12 cellular contexts compared by ENCODE assay signal in genomic region chr22:43921361-43921760, GRCh38. TPM values are rescaled to one million over a fixed set of nuclear protein-coding genes. Genes with fewer than 3 reads are reported as not detected.
DNase-seq lines count a peak whose midpoint lies in the region; ATAC-seq and TF ChIP-seq lines count a peak whose summit lies in the region.
"Had no signal": no experiment of that assay in that cellular context is flagged by ENCODE, and none has a peak within 500 bp of the region (broad histone marks: within the 10 kb centered on the region; RNA-seq: fewer than 3 reads in every experiment).

No MANE protein-coding gene starts in this region.

- DNase-seq in HT-29 (ENCODE audit: low spot score) (peak; percentile 42), astrocyte of the hippocampus (ENCODE audit: low read depth, low spot score) (peak; percentile 91), inferior parietal cortex (ENCODE audit: extremely low spot score) (peak; percentile 18), endodermal cell (no peak), omental fat pad (ENCODE audit: low spot score) (no peak)
- no peak for DNase-seq in activated CD8-positive, alpha-beta memory T cell treated with anti-CD3 and anti-CD28 coated beads, Interleukin-2, amount 50 U/mL, for 48 hours
- DNase-seq: glutamatergic neuron, NCI-H1105 treated with DMSO at 0.1 percent for 48 hours, sigmoid colon, T-helper 2 cell had no signal

- H3K9me3 ChIP-seq in endodermal cell (ENCODE audit: control insufficient read depth, low read length), result no peaks in the 10 kb centered on the region
- H3K9me3 ChIP-seq: sigmoid colon had no signal

- H3K36me3 Mint-ChIP-seq in endodermal cell (ENCODE audit: low read depth), result peaks cover 2% of the 10 kb centered on the region

- H3K36me3 ChIP-seq in ACC112 (ENCODE audit: insufficient read depth, low read length) (no peaks in the 10 kb centered on the region), endodermal cell (ENCODE audit: control insufficient read depth, insufficient read depth, low read length) (peaks cover 1% of the 10 kb centered on the region)
- H3K36me3 ChIP-seq: sigmoid colon had no signal

- ATAC-seq in GM21390 (IDR thresholded peaks at IDR 0.05; ENCODE audit: unreplicated experiment) (no peak), omental fat pad (ENCODE audit: low FRiP score) (no peak)

- no peak overlapping the region for H3K9ac ChIP-seq in endodermal cell (ENCODE audit: extremely low read depth, low read length, poor library complexity, severe bottlenecking)

- H3K79me2 ChIP-seq in ACC112 (ENCODE audit: control insufficient read depth, insufficient read depth, low read length, unreplicated experiment), result no peaks in the 10 kb centered on the region

- H2AFZ ChIP-seq in ACC112 (ENCODE audit: low read length, unreplicated experiment), result no peak overlapping the region

- H3K4me1 Mint-ChIP-seq in endodermal cell, result peaks cover 18% of the 10 kb centered on the region

- TF ChIP-seq CTCF in endodermal cell (conservative IDR thresholded peaks at IDR 0.05) (no peak), omental fat pad (IDR thresholded peaks at IDR 0.05) (no peak)

- WGBS in endodermal cell (ENCODE audit: insufficient coverage in 1 of 2, insufficient read length in 1 of 2), 2 experiments, result 71 to 96% methylated on average over 2 to 4 of the region's 4 CpGs

- H3K4me1 ChIP-seq in ACC112 (ENCODE audit: control insufficient read depth, insufficient read depth, low read length, unreplicated experiment), result peaks cover 38% of the 10 kb centered on the region
- H3K4me1 ChIP-seq in endodermal cell (ENCODE audit: control insufficient read depth, insufficient read depth, low read length), result peaks cover 6% of the 10 kb centered on the region

- H3K4me3 ChIP-seq in ACC112 (ENCODE audit: low read depth, low read length) (no peak overlapping the region), endodermal cell (ENCODE audit: low read length) (no peak overlapping the region)
- H3K4me3 ChIP-seq: sigmoid colon had no signal

- H3K27me3 ChIP-seq in ACC112 (ENCODE audit: insufficient read depth, low read length) (no peaks in the 10 kb centered on the region), endodermal cell (ENCODE audit: control insufficient read depth, insufficient read depth, low read length, poor library complexity, severe bottlenecking) (no peaks in the 10 kb centered on the region)

- peaks cover 13% of the 10 kb centered on the region for H3K27me3 Mint-ChIP-seq in endodermal cell (ENCODE audit: insufficient read depth)

- no peak overlapping the region for H3K4me3 Mint-ChIP-seq in endodermal cell

- no peak overlapping the region for H3K27ac Mint-ChIP-seq in endodermal cell

- H3K27ac ChIP-seq in ACC112 (ENCODE audit: low read depth, low read length) (peak overlapping the region; percentile 58), endodermal cell (ENCODE audit: low read depth, low read length) (no peak overlapping the region)
- H3K27ac ChIP-seq: sigmoid colon had no signal

- no peaks in the 10 kb centered on the region for H3K9me3 Mint-ChIP-seq in endodermal cell

RNA-seq across cellular contexts. Expression of gene PNPLA3, which starts 2.2 kb away (rescaled TPM):
- 0.15 TPM in 1 of 2 replicates, not detected in the other for total RNA-seq in HT-29 (2014; rRNA removed; shearing (Covaris generic))
- total RNA-seq in endodermal cell, result 10 to 100 TPM; 48.1 to 52.6 TPM
- polyA plus RNA-seq in endodermal cell (2013, experiment 1 of 2), result 30.0 TPM
- polyA plus RNA-seq in endodermal cell (2013, experiment 2 of 2), result 34.4 TPM
- total RNA-seq in omental fat pad, result 1 to 10 TPM; 1.0 to 4.3 (median 1.3) TPM
- total RNA-seq: sigmoid colon had no signal

RNA-seq across cellular contexts. Expression of gene PNPLA5, which starts 29.5 kb away (rescaled TPM):
- total RNA-seq in HT-29 (2014; rRNA removed; shearing (Covaris generic)), result not detected in 2 replicates
- under 1 TPM; 0.68 to 0.73 TPM for total RNA-seq in endodermal cell
- 0.11 TPM for polyA plus RNA-seq in endodermal cell (2013, experiment 1 of 2)
- polyA plus RNA-seq in endodermal cell (2013, experiment 2 of 2), result not detected
- not detected for total RNA-seq in omental fat pad
- total RNA-seq: sigmoid colon had no signal
- polyA plus RNA-seq: sigmoid colon had no signal

RNA-seq across cellular contexts. Expression of gene SAMM50, which starts 33.9 kb away (rescaled TPM):
- total RNA-seq in HT-29 (2014; rRNA removed; shearing (Covaris generic)), result 19.1 and 20.2 TPM in 2 replicates
- total RNA-seq in endodermal cell, result 10 to 100 TPM; 54.4 to 56.0 TPM
- polyA plus RNA-seq in endodermal cell (2013, experiment 1 of 2), result 47.6 TPM
- polyA plus RNA-seq in endodermal cell (2013, experiment 2 of 2), result 43.9 TPM
- total RNA-seq in omental fat pad, result 10 to 100 TPM; 27.6 to 45.4 (median 32.3) TPM

RNA-seq across cellular contexts. Expression of gene SULT4A1, which starts 59.0 kb away (rescaled TPM):
- not detected in 2 replicates for total RNA-seq in HT-29 (2014; rRNA removed; shearing (Covaris generic))
- 10 to 100 TPM; 11.4 to 12.7 TPM for total RNA-seq in endodermal cell
- polyA plus RNA-seq in endodermal cell (2013, experiment 1 of 2), result 15.4 TPM
- polyA plus RNA-seq in endodermal cell (2013, experiment 2 of 2), result 13.5 TPM
- under 1 TPM in 2 of 4 donors, not detected in 2; 0.25 to 0.46 TPM for total RNA-seq in omental fat pad

Comparison
In these comparisons a context has a peak if more than half of its experiments do, and no peak if none do; other contexts are left out.
1. DNase-seq: peak in HT-29 (single experiment), astrocyte of the hippocampus (single experiment) and inferior parietal cortex (single experiment); none in endodermal cell (single experiment), activated CD8-positive, alpha-beta memory T cell treated with anti-CD3 and anti-CD28 coated beads, Interleukin-2, amount 50 U/mL, for 48 hours (single experiment) and omental fat pad (single experiment).
2. RNA of gene PNPLA3, which starts 2.2 kb away (total RNA-seq): 48.1 to 52.6 TPM in endodermal cell; 1.0 to 4.3 TPM in omental fat pad and 0.15 TPM in HT-29; every median in the first group is over 4 times any median in the second.